ENCODE assay signal across 17 cellular contexts in the genomic region with DNA sequence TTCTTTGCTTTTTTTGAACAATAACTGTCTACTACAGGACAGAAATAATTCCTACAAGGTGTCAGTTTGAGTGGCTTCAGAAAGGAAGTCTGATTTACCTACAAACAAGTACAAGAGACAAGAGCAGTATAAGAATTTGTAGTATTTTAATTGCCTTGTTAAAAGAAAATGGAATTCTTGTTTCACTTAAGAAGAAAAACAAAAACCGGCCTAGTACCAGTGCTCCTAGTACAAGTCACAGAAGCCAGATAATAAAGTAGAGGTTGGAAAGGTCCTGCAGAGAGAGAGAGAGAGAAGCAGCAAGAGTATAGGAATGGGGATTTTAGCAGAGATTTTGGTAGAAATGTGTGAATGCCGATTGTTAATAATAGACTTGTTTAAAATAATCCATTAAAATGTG. TPM values are rescaled to one million over a fixed set of nuclear protein-coding genes. Genes with fewer than 3 reads are reported as not detected.
DNase-seq lines count a peak whose midpoint lies in the region; ATAC-seq and TF ChIP-seq lines count a peak whose summit lies in the region.
"Had no signal": no experiment of that assay in that cellular context is flagged by ENCODE, and none has a peak within 500 bp of the region (broad histone marks: within the 10 kb centered on the region; RNA-seq: fewer than 3 reads in every experiment).

No MANE protein-coding gene starts in this region.

- TF ChIP-seq CTCF in MCF 10A (IDR thresholded peaks at IDR 0.05; ENCODE audit: unreplicated experiment) (no peak), breast epithelium (IDR thresholded peaks at IDR 0.05) (no peak), smooth muscle cell (IDR thresholded peaks at IDR 0.05; ENCODE audit: borderline replicate concordance, insufficient read depth, poor library complexity, severe bottlenecking) (no peak), esophagus squamous epithelium (IDR thresholded peaks at IDR 0.05) (no peak), prostate gland (IDR thresholded peaks at IDR 0.05) (no peak)

- H3K27me3 Mint-ChIP-seq in MCF 10A (ENCODE audit: insufficient read depth, unreplicated experiment), result no peaks in the 10 kb centered on the region
- H3K27me3 Mint-ChIP-seq in central memory CD8-positive, alpha-beta T cell, result no peaks in the 10 kb centered on the region

- H3K27me3 ChIP-seq in breast epithelium (no peaks in the 10 kb centered on the region), smooth muscle cell (ENCODE audit: low read depth) (no peaks in the 10 kb centered on the region), esophagus squamous epithelium (no peaks in the 10 kb centered on the region), prostate gland (replicated peaks; ENCODE audit: insufficient read depth) (no peaks in the 10 kb centered on the region)
- H3K27me3 ChIP-seq: adrenal gland had no signal

- ATAC-seq in SK-N-SH treated with all-trans-retinoic acid at 6 μM for 48 hours, result peak; percentile 47
- no peak for ATAC-seq in central memory CD8-positive, alpha-beta T cell (replicated peaks; ENCODE audit: extremely low read depth, poor library complexity, severe bottlenecking)

- H4K20me1 ChIP-seq in smooth muscle cell (ENCODE audit: low read depth), result peaks cover 100% of the 10 kb centered on the region

- no peaks in the 10 kb centered on the region for H3K36me3 ChIP-seq in breast epithelium
- H3K36me3 ChIP-seq in smooth muscle cell (ENCODE audit: low read depth), result no peaks in the 10 kb centered on the region
- no peaks in the 10 kb centered on the region for H3K36me3 ChIP-seq in esophagus squamous epithelium
- H3K36me3 ChIP-seq in prostate gland, result no peaks in the 10 kb centered on the region
- H3K36me3 ChIP-seq: adrenal gland had no signal

- TF ChIP-seq POLR2A in breast epithelium (IDR thresholded peaks at IDR 0.05) (no peak), esophagus squamous epithelium (IDR thresholded peaks at IDR 0.05) (no peak), prostate gland (IDR thresholded peaks at IDR 0.05) (no peak)

- no peak overlapping the region for H3K9ac ChIP-seq in smooth muscle cell (ENCODE audit: low read depth)

- no peaks in the 10 kb centered on the region for H3K9me3 Mint-ChIP-seq in MCF 10A (ENCODE audit: unreplicated experiment)
- no peaks in the 10 kb centered on the region for H3K9me3 Mint-ChIP-seq in central memory CD8-positive, alpha-beta T cell

- POLR2A ChIA-PET in MCF 10A (lab: Yijun Ruan, JAX), result interaction anchor here (0.7 to 14.1 kb wide), 5 partner anchors 14 to 291 kb away, joined by 3 to 392 read pairs (median 3); no protein-coding TSS in a partner anchor

- peak overlapping the region; percentile 28 for H3K27ac Mint-ChIP-seq in MCF 10A (ENCODE audit: low read depth, unreplicated experiment)
- peak overlapping the region; percentile 33 for H3K27ac Mint-ChIP-seq in central memory CD8-positive, alpha-beta T cell (ENCODE audit: low read depth)

- H3K27ac ChIP-seq in breast epithelium (peak overlapping the region in 1 of 2 donors; percentile 15), smooth muscle cell (ENCODE audit: low read depth) (peak overlapping the region; percentile 41), esophagus squamous epithelium (peak overlapping the region in 1 of 4 donors; percentile 9), prostate gland (peak overlapping the region in 1 of 2 donors; percentile 26)
- H3K27ac ChIP-seq: HL-60 had no signal

- CTCF ChIA-PET in MCF 10A (lab: Yijun Ruan, JAX), result interaction anchor here (1.4 to 2.0 kb wide), 2 partner anchors 98 to 241 kb away, joined by 4 to 5 read pairs; no protein-coding TSS in a partner anchor

- H3K4me2 ChIP-seq in smooth muscle cell, result peak overlapping the region; percentile 14

- peak overlapping the region; percentile 3 for H3K4me3 Mint-ChIP-seq in MCF 10A (ENCODE audit: unreplicated experiment)
- peak overlapping the region; percentile 27 for H3K4me3 Mint-ChIP-seq in central memory CD8-positive, alpha-beta T cell

- H3K4me3 ChIP-seq in breast epithelium (no peak overlapping the region), smooth muscle cell (no peak overlapping the region), esophagus squamous epithelium (no peak overlapping the region), prostate gland (no peak overlapping the region)
- H3K4me3 ChIP-seq: adrenal gland had no signal

- intact Hi-C loops in MCF 10A (cut with micrococcal nuclease) (no loop called here), breast epithelium (cut with DNase I; ENCODE audit: low total_unique reads) (no loop called here), esophagus squamous epithelium (cut with DNase I) (no loop called here), prostate gland (cut with DNase I) (no loop called here)

- H3K4me1 ChIP-seq in breast epithelium (peaks cover 0 to 15% of the 10 kb centered on the region in 2 donors), smooth muscle cell (ENCODE audit: low read depth) (peaks cover 45% of the 10 kb centered on the region), esophagus squamous epithelium (peaks cover 0 to 73% (median 18%) of the 10 kb centered on the region in 3 donors), prostate gland (replicated peaks) (peaks cover 14% of the 10 kb centered on the region)

- WGBS in smooth muscle cell (ENCODE audit: low lambda C conversion rate), result 47% methylated on average over 2 of the region's 2 CpGs
- WGBS in esophagus squamous epithelium, 2 donors, result 55 to 73% methylated on average over 2 of the region's 2 CpGs
- 25% methylated on average over 2 of the region's 2 CpGs for WGBS in prostate gland

- no TSS peak for BruUV-seq in MCF 10A (replicated peaks; lab: Mats Ljungman, UMichigan)

- DNase-seq in MCF 10A (ENCODE audit: unreplicated experiment) (no peak), breast epithelium (ENCODE audit: low spot score in 2 of 2) (no peak), smooth muscle cell (lab: John Stamatoyannopoulos, UW; ENCODE audit: unreplicated experiment) (no peak), esophagus squamous epithelium (lab: John Stamatoyannopoulos, UW) (no peak), prostate gland (ENCODE audit: low spot score) (no peak), amygdala (lab: John Stamatoyannopoulos, UW) (no peak)
- no peak for DNase-seq in central memory CD8-positive, alpha-beta T cell (ENCODE audit: low spot score in 2 of 2)
- DNase-seq: activated CD4-positive, alpha-beta T cell treated with anti-CD3 and anti-CD28 coated beads for 1 hour; AML-193; dermis blood vessel endothelial cell; EL; Kasumi-1; mesendoderm; NCI-H187 treated with DMSO at 0.1 percent for 48 hours had no signal

- H3F3A ChIP-seq in smooth muscle cell (ENCODE audit: low read depth), result no peaks in the 10 kb centered on the region

- peaks cover 38% of the 10 kb centered on the region for H3K4me1 Mint-ChIP-seq in MCF 10A (ENCODE audit: insufficient read depth, unreplicated experiment)
- H3K4me1 Mint-ChIP-seq in central memory CD8-positive, alpha-beta T cell, result peaks cover 58% of the 10 kb centered on the region

- no peaks in the 10 kb centered on the region for H3K36me3 Mint-ChIP-seq in MCF 10A (ENCODE audit: insufficient read depth, unreplicated experiment)
- H3K36me3 Mint-ChIP-seq in central memory CD8-positive, alpha-beta T cell (ENCODE audit: insufficient read depth), result peaks cover 10% of the 10 kb centered on the region

- H3K9me3 ChIP-seq in breast epithelium (no peaks in the 10 kb centered on the region), smooth muscle cell (replicated peaks; ENCODE audit: low read depth) (no peaks in the 10 kb centered on the region), esophagus squamous epithelium (no peaks in the 10 kb centered on the region), prostate gland (no peaks in the 10 kb centered on the region)
- H3K9me3 ChIP-seq: adrenal gland had no signal

- H3K79me2 ChIP-seq in smooth muscle cell (ENCODE audit: low read depth), result peaks cover 100% of the 10 kb centered on the region

- H2AFZ ChIP-seq in smooth muscle cell (ENCODE audit: low read depth), result no peak overlapping the region

TF ChIP-seq in SK-N-SH treated with all-trans-retinoic acid at 6 μM for 48 hours, 23 proteins besides CTCF, POLR2A, EP300 and RAD21:
- TF ChIP-seq, protein P1, sequence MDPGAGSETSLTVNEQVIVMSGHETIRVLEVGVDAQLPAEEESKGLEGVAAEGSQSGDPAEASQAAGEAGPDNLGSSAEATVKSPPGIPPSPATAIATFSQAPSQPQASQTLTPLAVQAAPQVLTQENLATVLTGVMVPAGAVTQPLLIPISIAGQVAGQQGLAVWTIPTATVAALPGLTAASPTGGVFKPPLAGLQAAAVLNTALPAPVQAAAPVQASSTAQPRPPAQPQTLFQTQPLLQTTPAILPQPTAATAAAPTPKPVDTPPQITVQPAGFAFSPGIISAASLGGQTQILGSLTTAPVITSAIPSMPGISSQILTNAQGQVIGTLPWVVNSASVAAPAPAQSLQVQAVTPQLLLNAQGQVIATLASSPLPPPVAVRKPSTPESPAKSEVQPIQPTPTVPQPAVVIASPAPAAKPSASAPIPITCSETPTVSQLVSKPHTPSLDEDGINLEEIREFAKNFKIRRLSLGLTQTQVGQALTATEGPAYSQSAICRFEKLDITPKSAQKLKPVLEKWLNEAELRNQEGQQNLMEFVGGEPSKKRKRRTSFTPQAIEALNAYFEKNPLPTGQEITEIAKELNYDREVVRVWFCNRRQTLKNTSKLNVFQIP (CRISPR knock-in tag; IDR thresholded peaks at IDR 0.05; ENCODE audit: borderline replicate concordance, low read depth), result no peak
- TF ChIP-seq TOX (CRISPR knock-in tag; IDR thresholded peaks at IDR 0.05; ENCODE audit: borderline replicate concordance), result no peak
- TF ChIP-seq, protein P2, sequence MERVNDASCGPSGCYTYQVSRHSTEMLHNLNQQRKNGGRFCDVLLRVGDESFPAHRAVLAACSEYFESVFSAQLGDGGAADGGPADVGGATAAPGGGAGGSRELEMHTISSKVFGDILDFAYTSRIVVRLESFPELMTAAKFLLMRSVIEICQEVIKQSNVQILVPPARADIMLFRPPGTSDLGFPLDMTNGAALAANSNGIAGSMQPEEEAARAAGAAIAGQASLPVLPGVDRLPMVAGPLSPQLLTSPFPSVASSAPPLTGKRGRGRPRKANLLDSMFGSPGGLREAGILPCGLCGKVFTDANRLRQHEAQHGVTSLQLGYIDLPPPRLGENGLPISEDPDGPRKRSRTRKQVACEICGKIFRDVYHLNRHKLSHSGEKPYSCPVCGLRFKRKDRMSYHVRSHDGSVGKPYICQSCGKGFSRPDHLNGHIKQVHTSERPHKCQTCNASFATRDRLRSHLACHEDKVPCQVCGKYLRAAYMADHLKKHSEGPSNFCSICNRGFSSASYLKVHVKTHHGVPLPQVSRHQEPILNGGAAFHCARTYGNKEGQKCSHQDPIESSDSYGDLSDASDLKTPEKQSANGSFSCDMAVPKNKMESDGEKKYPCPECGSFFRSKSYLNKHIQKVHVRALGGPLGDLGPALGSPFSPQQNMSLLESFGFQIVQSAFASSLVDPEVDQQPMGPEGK (CRISPR knock-in tag; IDR thresholded peaks at IDR 0.05; ENCODE audit: borderline replicate concordance), result no peak
- no peak for TF ChIP-seq PPARA (CRISPR knock-in tag; IDR thresholded peaks at IDR 0.05; ENCODE audit: borderline replicate concordance)
- TF ChIP-seq SNAI2 (CRISPR knock-in tag; IDR thresholded peaks at IDR 0.05), result no peak

RNA-seq across cellular contexts. Expression of a gene that starts 6.4 kb away (rescaled TPM):
- 55.9 and 76.4 TPM in 2 replicates for total RNA-seq in MCF 10A (2022)
- total RNA-seq in breast epithelium, result 10 to 100 TPM; 63.3 to 91.0 (median 75.8) TPM
- 68.7 and 78.5 TPM in 2 replicates for total RNA-seq in smooth muscle cell
- 12.6 and 14.3 TPM in 2 replicates for polyA plus RNA-seq in smooth muscle cell
- total RNA-seq in esophagus squamous epithelium, result 10 to 100 TPM; 27.6 to 47.1 (median 31.0) TPM
- 10 to 100 TPM; 58.8 to 66.3 TPM for total RNA-seq in prostate gland
